In genomic region chr15:75456710-75457109, GRCh38 we compare ENCODE assay signal across 8 cellular contexts. TPM values are rescaled to one million over a fixed set of nuclear protein-coding genes. Genes with fewer than 3 reads are reported as not detected.
A peak's percentile ranks its signal among the peaks of the same experiment; 100 is the strongest.
DNase-seq lines count a peak whose midpoint lies in the region; TF ChIP-seq lines count a peak whose summit lies in the region.

No MANE protein-coding gene starts in this region.

- H4K20me1 ChIP-seq in OCI-LY7 (ENCODE audit: insufficient read depth, low read length): no peaks in the 10 kb centered on the region

- DNase-seq in SIG-M5 treated with dmso at 0.1 percent for 504 hours (lab: John Stamatoyannopoulos, UW; ENCODE audit: unreplicated experiment) (peak; percentile 56), SIG-M5 (lab: John Stamatoyannopoulos, UW) (no peak), OCI-LY7 (ENCODE audit: low spot score) (no peak), amniotic stem cell (lab: John Stamatoyannopoulos, UW) (no peak), iPS-NIHi11 (ENCODE audit: low spot score) (no peak), GM19238 (ENCODE audit: insufficient read length, low spot score) (no peak)

- BruUV-seq in OCI-LY7 (replicated peaks; lab: Mats Ljungman, UMichigan): no TSS peak

- POLR2A ChIA-PET in OCI-LY7 (lab: Charles Lee): interaction anchor here (0.7 to 4.7 kb wide), 3 partner anchors 11 to 88 kb away, joined by 4 to 29 read pairs (median 11); partner anchors contain the start of gene MAN2C1

- H3K36me3 ChIP-seq in OCI-LY7 (ENCODE audit: insufficient read depth, low read length) (no peaks in the 10 kb centered on the region), endocrine pancreas (ENCODE audit: control insufficient read depth, insufficient read depth, low read length) (no peaks in the 10 kb centered on the region), rectal smooth muscle tissue (ENCODE audit: control insufficient read depth, insufficient read depth, low read length) (no peaks in the 10 kb centered on the region)

- H3K9ac ChIP-seq in endocrine pancreas (ENCODE audit: control insufficient read depth, insufficient read depth, low read length): no peak overlapping the region
- H3K9ac ChIP-seq in rectal smooth muscle tissue (ENCODE audit: low read length): peak overlapping the region; percentile 21

- no peaks in the 10 kb centered on the region for H3K9me2 ChIP-seq in OCI-LY7 (ENCODE audit: insufficient read depth, low read length)

- H3K4me3 ChIP-seq in OCI-LY7 (ENCODE audit: low read depth, low read length, poor library complexity, severe bottlenecking) (peak overlapping the region; percentile 97), endocrine pancreas (ENCODE audit: control insufficient read depth, insufficient read depth, low read length) (peak overlapping the region; percentile 87), rectal smooth muscle tissue (ENCODE audit: low read length) (no peak overlapping the region)

- H3K27me3 ChIP-seq in endocrine pancreas (ENCODE audit: control insufficient read depth, insufficient read depth, low read length): no peaks in the 10 kb centered on the region
- no peaks in the 10 kb centered on the region for H3K27me3 ChIP-seq in rectal smooth muscle tissue (ENCODE audit: control insufficient read depth, insufficient read depth, low read length)

- peaks cover 14% of the 10 kb centered on the region for H3K4me1 ChIP-seq in OCI-LY7 (ENCODE audit: insufficient read depth, low read length, poor library complexity, severe bottlenecking)
- no peaks in the 10 kb centered on the region for H3K4me1 ChIP-seq in endocrine pancreas (ENCODE audit: control insufficient read depth, insufficient read depth, low read length)
- peaks cover 10% of the 10 kb centered on the region for H3K4me1 ChIP-seq in rectal smooth muscle tissue (ENCODE audit: control insufficient read depth, insufficient read depth, low read length)

- peaks cover 4% of the 10 kb centered on the region; the same call in 1 of the 2 replicates for H3K79me2 ChIP-seq in OCI-LY7 (ENCODE audit: insufficient read depth, low read depth, low read length)

- CTCF ChIA-PET in OCI-LY7 (lab: Charles Lee; ENCODE audit: unreplicated experiment): no interaction called here

- intact Hi-C loops in OCI-LY7 (cut with micrococcal nuclease; ENCODE audit: unreplicated experiment): no loop called here

- H3K27ac ChIP-seq in OCI-LY7 (ENCODE audit: low read depth, low read length, poor library complexity, severe bottlenecking) (no peak overlapping the region), rectal smooth muscle tissue (ENCODE audit: low read depth, low read length) (no peak overlapping the region)

- no peaks in the 10 kb centered on the region for H3K9me3 ChIP-seq in OCI-LY7 (ENCODE audit: low read length)
- no peaks in the 10 kb centered on the region for H3K9me3 ChIP-seq in endocrine pancreas (ENCODE audit: control insufficient read depth, low read length)

- peak overlapping the region; percentile 78 for H3K4me2 ChIP-seq in OCI-LY7 (ENCODE audit: low read length)

- TF ChIP-seq CTCF in OCI-LY7 (conservative IDR thresholded peaks at IDR 0.05; ENCODE audit: low read length): no peak

- no peak overlapping the region for H2AFZ ChIP-seq in OCI-LY7 (ENCODE audit: low read length)

RNA-seq across cellular contexts. Expression of gene SIN3A, which starts 5.2 kb away (rescaled TPM):
- 38.4 and 44.2 TPM in 2 replicates for total RNA-seq in OCI-LY7 (2014; rRNA removed; shearing (Covaris generic))
- total RNA-seq in OCI-LY7 (2022): 103 and 112 TPM in 2 replicates
